13 cellular contexts compared by ENCODE assay signal in the genomic region with DNA sequence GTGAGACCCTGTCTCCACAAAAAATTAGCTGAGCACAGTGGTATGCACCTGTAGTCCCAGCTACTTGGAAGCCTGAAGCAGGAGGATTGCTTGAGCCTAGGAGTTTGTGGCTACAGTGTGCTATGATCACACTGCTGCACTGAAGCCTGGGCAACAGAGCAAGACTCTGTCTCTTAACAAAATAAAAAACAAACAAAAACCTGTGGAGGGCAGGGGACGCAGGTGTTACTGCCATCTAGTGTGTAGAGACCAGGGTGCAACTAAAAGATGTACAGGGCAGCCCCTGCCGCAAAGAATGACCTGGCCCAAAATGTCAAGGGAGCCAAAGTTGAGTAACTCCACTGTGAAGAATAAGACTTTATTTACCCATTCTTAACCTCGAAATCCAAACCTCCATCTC. TPM values are rescaled to one million over a fixed set of nuclear protein-coding genes. Genes with fewer than 3 reads are reported as not detected.
A peak's percentile ranks its signal among the peaks of the same experiment; 100 is the strongest.
DNase-seq lines count a peak whose midpoint lies in the region; ATAC-seq and TF ChIP-seq lines count a peak whose summit lies in the region.
"Had no signal": no experiment of that assay in that cellular context is flagged by ENCODE, and none has a peak within 500 bp of the region (broad histone marks: within the 10 kb centered on the region; RNA-seq: fewer than 3 reads in every experiment).

No MANE protein-coding gene starts in this region.

- H3K27me3 ChIP-seq in HCT116 (ENCODE audit: insufficient read depth, low read length) (no peaks in the 10 kb centered on the region), hepatocyte (no peaks in the 10 kb centered on the region)
- H3K27me3 ChIP-seq: esophagus squamous epithelium had no signal

- DNase-seq in HCT116 (ENCODE audit: low read depth, low spot score): peak; percentile 18
- peak; percentile 7 to 45 for DNase-seq in SHP77 (lab: John Stamatoyannopoulos, UW)
- no peak for DNase-seq in hepatocyte (ENCODE audit: low spot score)
- no peak for DNase-seq in cortex of kidney (lab: John Stamatoyannopoulos, UW)
- DNase-seq in C1 segment of cervical spinal cord (lab: John Stamatoyannopoulos, UW): no peak
- DNase-seq: activated naive CD8-positive, alpha-beta T cell treated with anti-CD3 and anti-CD28 coated beads for 36 hours; esophagus squamous epithelium; mesenchymal stem cell; stimulated activated naive CD4-positive, alpha-beta T cell had no signal

- no peaks in the 10 kb centered on the region for H3K79me2 ChIP-seq in HCT116 (ENCODE audit: insufficient read depth, low read length)
- no peaks in the 10 kb centered on the region for H3K79me2 ChIP-seq in hepatocyte

- H3K9me3 ChIP-seq in HCT116 (ENCODE audit: control insufficient read depth in 1 of 2, insufficient read depth in 1 of 2, low read depth in 1 of 2, low read length in 2 of 2): no peaks in the 10 kb centered on the region
- no peaks in the 10 kb centered on the region for H3K9me3 ChIP-seq in hepatocyte (ENCODE audit: low read depth)
- H3K9me3 ChIP-seq: esophagus squamous epithelium had no signal

- H3K9me2 ChIP-seq in HCT116 (ENCODE audit: insufficient read depth) (no peaks in the 10 kb centered on the region), hepatocyte (replicated peaks; ENCODE audit: insufficient read depth) (no peaks in the 10 kb centered on the region)

- H2AFZ ChIP-seq in HCT116 (ENCODE audit: low read depth, low read length, poor library complexity, severe bottlenecking): no peak overlapping the region
- H2AFZ ChIP-seq in hepatocyte: no peak overlapping the region

- no peak overlapping the region for H3K9ac ChIP-seq in HCT116 (ENCODE audit: low read length)

- H3K36me3 ChIP-seq in HCT116 (ENCODE audit: control insufficient read depth in 1 of 2, insufficient read depth in 2 of 2, low read length in 2 of 2) (no peaks in the 10 kb centered on the region), hepatocyte (replicated peaks; ENCODE audit: insufficient read depth, low read depth) (no peaks in the 10 kb centered on the region)
- H3K36me3 ChIP-seq: esophagus squamous epithelium had no signal

- no peak overlapping the region for H3K4me3 ChIP-seq in HCT116 (replicated peaks in 1 of 2; ENCODE audit: low read depth in 1 of 2, low read length in 2 of 2)
- H3K4me3 ChIP-seq in hepatocyte: no peak overlapping the region
- H3K4me3 ChIP-seq: esophagus squamous epithelium, skin epidermis had no signal

- intact Hi-C loops in HCT116 (cut with micrococcal nuclease): loop anchor here (2.0 kb wide), 1 partner anchor 316 kb away; no protein-coding TSS in a partner anchor

- whole genome bisulfite sequencing in hepatocyte (ENCODE audit: low lambda C conversion rate, missing lambda C conversion rate): 90% methylated on average over 3 of the region's 3 CpGs

- H3K27ac ChIP-seq in C4-2B (no peak overlapping the region), HCT116 (ENCODE audit: low read depth, low read length) (no peak overlapping the region), hepatocyte (no peak overlapping the region)
- H3K27ac ChIP-seq: esophagus squamous epithelium, skin epidermis had no signal

- H4K20me1 ChIP-seq in HCT116 (ENCODE audit: insufficient read depth): no peaks in the 10 kb centered on the region
- no peaks in the 10 kb centered on the region for H4K20me1 ChIP-seq in hepatocyte (ENCODE audit: insufficient read depth, poor library complexity, severe bottlenecking)

- no peak for TF ChIP-seq POLR2A in HCT116 (IDR thresholded peaks at IDR 0.05; ENCODE audit: borderline replicate concordance, extremely low read depth, insufficient read depth, insufficient read length)

- peak; percentile 62 for TF ChIP-seq CTCF in C4-2B (conservative IDR thresholded peaks at IDR 0.05)
- TF ChIP-seq CTCF in HCT116 (IDR thresholded peaks at IDR 0.05 in 2 of 3, conservative IDR thresholded peaks at IDR 0.05 in 1 of 3; ENCODE audit: borderline replicate concordance in 1 of 3, insufficient read depth in 1 of 3, low read depth in 2 of 3, low read length in 2 of 3): peak; percentile 50 to 73 (median 73); a peak in 5 of 6 replicates
- TF ChIP-seq CTCF in hepatocyte (IDR thresholded peaks at IDR 0.05; ENCODE audit: poor library complexity): peak; percentile 24

- H3K4me1 ChIP-seq in HCT116 (ENCODE audit: control insufficient read depth in 1 of 2, insufficient read depth in 2 of 2, low read length in 2 of 2) (no peaks in the 10 kb centered on the region), hepatocyte (ENCODE audit: insufficient read depth) (no peaks in the 10 kb centered on the region)
- H3K4me1 ChIP-seq: esophagus squamous epithelium had no signal

- ATAC-seq in HCT116 (peak; percentile 91), HG02571 (IDR thresholded peaks at IDR 0.05; ENCODE audit: unreplicated experiment) (no peak), GM19463 (IDR thresholded peaks at IDR 0.05; ENCODE audit: unreplicated experiment) (no peak)

- RAD21 ChIA-PET in HCT116 (lab: Charles Lee; ENCODE audit: low non-redundant PET in 1 of 2, low total read pairs in 2 of 2, uncharacterized antibody in 2 of 2, unreplicated experiment in 2 of 2): no interaction called here

- H3K4me2 ChIP-seq in HCT116 (ENCODE audit: low read length): no peak overlapping the region
- H3K4me2 ChIP-seq in hepatocyte: no peak overlapping the region

- POLR2A ChIA-PET in HCT116 (lab: Charles Lee): no interaction called here

- TF ChIP-seq RAD21 in HCT116 (IDR thresholded peaks at IDR 0.05; ENCODE audit: low read depth): peak; percentile 64

- CTCF ChIA-PET in HCT116 (lab: Charles Lee): interaction anchor here (0.6 to 2.3 kb wide), 6 partner anchors 9 to 317 kb away, joined by 3 to 11 read pairs (median 4); no protein-coding TSS in a partner anchor

- BruUV-seq in HCT116 (replicated peaks; lab: Mats Ljungman, UMichigan): no TSS peak

TF ChIP-seq in HCT116, 20 proteins besides CTCF, POLR2A, EP300 and RAD21:
- TF ChIP-seq ELF1 (IDR thresholded peaks at IDR 0.05; ENCODE audit: borderline replicate concordance, low read depth) (no peak), FOSL1 (IDR thresholded peaks at IDR 0.05; ENCODE audit: low read depth) (no peak), ZNF274 (IDR thresholded peaks at IDR 0.05; ENCODE audit: low read depth, low read length) (no peak), TCF7L2 (IDR thresholded peaks at IDR 0.05; ENCODE audit: borderline replicate concordance, extremely low read depth, insufficient read depth, insufficient read length) (no peak), JUND (IDR thresholded peaks at IDR 0.05) (no peak), EZH2 (IDR thresholded peaks at IDR 0.05) (no peak), SIN3A (IDR thresholded peaks at IDR 0.05; ENCODE audit: low read depth) (no peak), CEBPB (IDR thresholded peaks at IDR 0.05; ENCODE audit: low read depth) (no peak)
- TF ChIP-seq, protein P1, sequence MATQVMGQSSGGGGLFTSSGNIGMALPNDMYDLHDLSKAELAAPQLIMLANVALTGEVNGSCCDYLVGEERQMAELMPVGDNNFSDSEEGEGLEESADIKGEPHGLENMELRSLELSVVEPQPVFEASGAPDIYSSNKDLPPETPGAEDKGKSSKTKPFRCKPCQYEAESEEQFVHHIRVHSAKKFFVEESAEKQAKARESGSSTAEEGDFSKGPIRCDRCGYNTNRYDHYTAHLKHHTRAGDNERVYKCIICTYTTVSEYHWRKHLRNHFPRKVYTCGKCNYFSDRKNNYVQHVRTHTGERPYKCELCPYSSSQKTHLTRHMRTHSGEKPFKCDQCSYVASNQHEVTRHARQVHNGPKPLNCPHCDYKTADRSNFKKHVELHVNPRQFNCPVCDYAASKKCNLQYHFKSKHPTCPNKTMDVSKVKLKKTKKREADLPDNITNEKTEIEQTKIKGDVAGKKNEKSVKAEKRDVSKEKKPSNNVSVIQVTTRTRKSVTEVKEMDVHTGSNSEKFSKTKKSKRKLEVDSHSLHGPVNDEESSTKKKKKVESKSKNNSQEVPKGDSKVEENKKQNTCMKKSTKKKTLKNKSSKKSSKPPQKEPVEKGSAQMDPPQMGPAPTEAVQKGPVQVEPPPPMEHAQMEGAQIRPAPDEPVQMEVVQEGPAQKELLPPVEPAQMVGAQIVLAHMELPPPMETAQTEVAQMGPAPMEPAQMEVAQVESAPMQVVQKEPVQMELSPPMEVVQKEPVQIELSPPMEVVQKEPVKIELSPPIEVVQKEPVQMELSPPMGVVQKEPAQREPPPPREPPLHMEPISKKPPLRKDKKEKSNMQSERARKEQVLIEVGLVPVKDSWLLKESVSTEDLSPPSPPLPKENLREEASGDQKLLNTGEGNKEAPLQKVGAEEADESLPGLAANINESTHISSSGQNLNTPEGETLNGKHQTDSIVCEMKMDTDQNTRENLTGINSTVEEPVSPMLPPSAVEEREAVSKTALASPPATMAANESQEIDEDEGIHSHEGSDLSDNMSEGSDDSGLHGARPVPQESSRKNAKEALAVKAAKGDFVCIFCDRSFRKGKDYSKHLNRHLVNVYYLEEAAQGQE (IDR thresholded peaks at IDR 0.05; ENCODE audit: low read depth): no peak
- TF ChIP-seq, protein P2, sequence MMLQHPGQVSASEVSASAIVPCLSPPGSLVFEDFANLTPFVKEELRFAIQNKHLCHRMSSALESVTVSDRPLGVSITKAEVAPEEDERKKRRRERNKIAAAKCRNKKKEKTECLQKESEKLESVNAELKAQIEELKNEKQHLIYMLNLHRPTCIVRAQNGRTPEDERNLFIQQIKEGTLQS (IDR thresholded peaks at IDR 0.05): no peak

RNA-seq across cellular contexts. Expression of a gene that starts 27.1 kb away (rescaled TPM):
- not detected for total RNA-seq in HCT116 (2021; ENCODE audit: unreplicated experiment)
- not detected in 2 replicates for polyA plus RNA-seq in HCT116 (2012)
- total RNA-seq in hepatocyte: 33.6 and 35.3 TPM in 2 replicates
- polyA plus RNA-seq in hepatocyte: 12.5 and 14.0 TPM in 2 replicates
- total RNA-seq: activated naive CD8-positive, alpha-beta T cell treated with anti-CD3 and anti-CD28 coated beads for 36 hours had no signal

RNA-seq across cellular contexts. Expression of a gene that starts 30.9 kb away (rescaled TPM):
- total RNA-seq in HCT116 (2021; ENCODE audit: unreplicated experiment): not detected
- not detected in 2 replicates for polyA plus RNA-seq in HCT116 (2012)
- 0.17 and 0.28 TPM in 2 replicates for total RNA-seq in hepatocyte
- 0.18 and 0.47 TPM in 2 replicates for polyA plus RNA-seq in hepatocyte
- total RNA-seq: activated naive CD8-positive, alpha-beta T cell treated with anti-CD3 and anti-CD28 coated beads for 36 hours had no signal

RNA-seq across cellular contexts. Expression of a gene that starts 50.8 kb away (rescaled TPM):
- 0.15 TPM for total RNA-seq in HCT116 (2021; ENCODE audit: unreplicated experiment)
- polyA plus RNA-seq in HCT116 (2012): not detected in 2 replicates
- 43.5 and 56.6 TPM in 2 replicates for total RNA-seq in hepatocyte
- polyA plus RNA-seq in hepatocyte: 12.6 and 16.7 TPM in 2 replicates
- total RNA-seq: activated naive CD8-positive, alpha-beta T cell treated with anti-CD3 and anti-CD28 coated beads for 36 hours had no signal

Comparison
In these comparisons a context has a peak if more than half of its experiments do, and no peak if none do; other contexts are left out.
1. DNase-seq: peak in HCT116 (single experiment) and SHP77 (2 of 2); none in hepatocyte (single experiment), cortex of kidney (single experiment) and C1 segment of cervical spinal cord (0 of 14).
2. RNA of a gene that starts 27.1 kb away (total RNA-seq): 33.6 to 35.3 TPM in hepatocyte; not detected in HCT116 (single experiment); every median in the first group is over 10 times any median in the second.
3. RNA of a gene that starts 50.8 kb away (total RNA-seq): 43.5 to 56.6 TPM in hepatocyte; 0.15 TPM in HCT116 (single experiment); every median in the first group is over 10 times any median in the second.
4. Peak in every context shown above with its lines, with median percentiles within 50 percentile points of each other: CTCF ChIP-seq.